In the genomic region with DNA sequence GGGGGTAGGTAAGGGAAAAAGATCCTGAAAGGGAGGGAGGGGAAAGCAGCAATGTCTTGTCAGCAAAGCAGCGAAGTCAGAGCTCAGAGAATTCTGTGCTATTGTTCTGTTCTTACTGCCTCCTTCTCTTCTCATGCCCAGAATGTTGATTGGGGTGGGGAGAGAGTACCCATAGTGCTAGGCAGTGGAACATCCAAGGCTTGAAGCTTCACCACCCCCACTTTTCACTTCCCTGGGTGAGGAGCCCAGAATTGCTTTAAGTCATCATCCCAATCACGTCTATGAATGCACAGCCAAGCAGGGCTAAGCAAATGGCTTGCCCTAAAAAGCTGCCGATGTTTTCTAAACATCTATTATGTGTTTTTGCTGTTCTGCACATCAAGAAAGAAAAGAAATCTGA, we compare ENCODE assay signal across 9 cellular contexts. TPM values are rescaled to one million over a fixed set of nuclear protein-coding genes. Genes with fewer than 3 reads are reported as not detected.
DNase-seq lines count a peak whose midpoint lies in the region; ATAC-seq, FAIRE-seq and TF ChIP-seq lines count a peak whose summit lies in the region.
"Had no signal": no experiment of that assay in that cellular context is flagged by ENCODE, and none has a peak within 500 bp of the region (broad histone marks: within the 10 kb centered on the region; RNA-seq: fewer than 3 reads in every experiment).

No MANE protein-coding gene starts in this region.

- H3K79me2 ChIP-seq in HCT116 (ENCODE audit: insufficient read depth, low read length): peaks cover 100% of the 10 kb centered on the region

- peaks cover 15% of the 10 kb centered on the region; the same call in 1 of the 2 replicates for H4K20me1 ChIP-seq in HCT116 (ENCODE audit: insufficient read depth)

- RAD21 ChIA-PET in HCT116 (lab: Charles Lee; ENCODE audit: low non-redundant PET in 1 of 2, low total read pairs in 2 of 2, uncharacterized antibody in 2 of 2, unreplicated experiment in 2 of 2): no interaction called here

- no TSS peak for BruUV-seq in HCT116 (replicated peaks; lab: Mats Ljungman, UMichigan)

- H2AFZ ChIP-seq in HCT116 (ENCODE audit: low read depth, low read length, poor library complexity, severe bottlenecking): no peak overlapping the region

- peak overlapping the region; percentile 44 for H3K4me2 ChIP-seq in HCT116 (ENCODE audit: low read length)

- DNase-seq in HCT116 (ENCODE audit: low read depth, low spot score): no peak
- no peak for DNase-seq in heart right ventricle
- DNase-seq in putamen (ENCODE audit: low spot score): peak; percentile 73
- no peak for DNase-seq in GM12891 (ENCODE audit: insufficient read length, low spot score)
- DNase-seq in retina: no peak
- DNase-seq in stimulated activated naive B cell treated with anti-CD40 and anti-IgM and Interleukin-4, amounts not matched to agents 10 μg/mL and 1 μg/mL and 100 μg/mL, for 72 hours: no peak

- POLR2A ChIA-PET in HCT116 (lab: Charles Lee): no interaction called here

- TF ChIP-seq CTCF in HCT116 (IDR thresholded peaks at IDR 0.05 in 2 of 3, conservative IDR thresholded peaks at IDR 0.05 in 1 of 3; ENCODE audit: borderline replicate concordance in 1 of 3, insufficient read depth in 1 of 3, low read depth in 2 of 3, low read length in 2 of 3): no peak
- TF ChIP-seq CTCF in heart right ventricle (IDR thresholded peaks at IDR 0.05): no peak

- H3K4me1 ChIP-seq in HCT116 (ENCODE audit: control insufficient read depth in 1 of 2, insufficient read depth in 2 of 2, low read length in 2 of 2) (peaks cover 3 to 49% of the 10 kb centered on the region in 2 experiments; a peak in 3 of 4 replicates), heart right ventricle (peaks cover 5 to 89% (median 64%) of the 10 kb centered on the region in 9 donors)

- no peak overlapping the region for H3K27ac Mint-ChIP-seq in stimulated activated naive B cell treated with anti-CD40 and anti-IgM and Interleukin-4, amounts not matched to agents 10 μg/mL and 1 μg/mL and 100 μg/mL, for 72 hours

- TF ChIP-seq RAD21 in HCT116 (IDR thresholded peaks at IDR 0.05; ENCODE audit: low read depth): no peak

- TF ChIP-seq POLR2A in HCT116 (IDR thresholded peaks at IDR 0.05; ENCODE audit: borderline replicate concordance, extremely low read depth, insufficient read depth, insufficient read length) (no peak), GM12891 (IDR thresholded peaks at IDR 0.05; ENCODE audit: low read depth, low read length) (no peak)

- peaks cover 9 to 14% of the 10 kb centered on the region in 2 donors for H3K36me3 Mint-ChIP-seq in stimulated activated naive B cell treated with anti-CD40 and anti-IgM and Interleukin-4, amounts not matched to agents 10 μg/mL and 1 μg/mL and 100 μg/mL, for 72 hours

- peak; percentile 32; the same call in 1 of the 2 replicates for ATAC-seq in HCT116
- peak in 5 of 8 donors; percentile 17 to 73 (median 38) for ATAC-seq in heart right ventricle
- no peak for ATAC-seq in stimulated activated naive B cell treated with anti-CD40 and anti-IgM and Interleukin-4, amounts not matched to agents 10 μg/mL and 1 μg/mL and 100 μg/mL, for 72 hours (replicated peaks)
- no peak for ATAC-seq in HG02759 (IDR thresholded peaks at IDR 0.05; ENCODE audit: unreplicated experiment)

- no peaks in the 10 kb centered on the region for H3K9me3 Mint-ChIP-seq in stimulated activated naive B cell treated with anti-CD40 and anti-IgM and Interleukin-4, amounts not matched to agents 10 μg/mL and 1 μg/mL and 100 μg/mL, for 72 hours
- H3K9me3 Mint-ChIP-seq: IgD-negative memory B cell had no signal

- H3K9me3 ChIP-seq in HCT116 (ENCODE audit: control insufficient read depth in 1 of 2, insufficient read depth in 1 of 2, low read depth in 1 of 2, low read length in 2 of 2) (no peaks in the 10 kb centered on the region), heart right ventricle (no peaks in the 10 kb centered on the region)

- H3K27me3 ChIP-seq in HCT116 (ENCODE audit: insufficient read depth, low read length): no peaks in the 10 kb centered on the region
- H3K27me3 ChIP-seq in heart right ventricle: no peaks in the 10 kb centered on the region

- no peak overlapping the region for H3K4me3 Mint-ChIP-seq in stimulated activated naive B cell treated with anti-CD40 and anti-IgM and Interleukin-4, amounts not matched to agents 10 μg/mL and 1 μg/mL and 100 μg/mL, for 72 hours

- H3K4me1 Mint-ChIP-seq in stimulated activated naive B cell treated with anti-CD40 and anti-IgM and Interleukin-4, amounts not matched to agents 10 μg/mL and 1 μg/mL and 100 μg/mL, for 72 hours: peaks cover 31 to 80% of the 10 kb centered on the region in 2 donors

- no peaks in the 10 kb centered on the region for H3K9me2 ChIP-seq in HCT116 (ENCODE audit: insufficient read depth)

- WGBS in heart right ventricle, 2 donors: 68 to 72% methylated on average over 3 of the region's 3 CpGs

- intact Hi-C loops in HCT116 (cut with micrococcal nuclease) (no loop called here), heart right ventricle (cut with DNase I) (no loop called here)

- H3K27ac ChIP-seq in HCT116 (ENCODE audit: low read depth, low read length) (no peak overlapping the region), angular gyrus (ENCODE audit: low read depth, low read length) (peak overlapping the region; percentile 65), heart right ventricle (peak overlapping the region in 9 of 10 donors; percentile 5 to 83 (median 28))

- no peaks in the 10 kb centered on the region for H3K36me3 ChIP-seq in HCT116 (ENCODE audit: control insufficient read depth in 1 of 2, insufficient read depth in 2 of 2, low read length in 2 of 2)
- no peaks in the 10 kb centered on the region for H3K36me3 ChIP-seq in heart right ventricle

- H3K9ac ChIP-seq in HCT116 (ENCODE audit: low read length): peak overlapping the region; percentile 18; the same call in 1 of the 2 replicates

- no peak for FAIRE-seq in GM12891 (lab: Jason Lieb, UNC)

- CTCF ChIA-PET in HCT116 (lab: Charles Lee): no interaction called here

- H3K4me3 ChIP-seq in HCT116 (replicated peaks in 1 of 2; ENCODE audit: low read depth in 1 of 2, low read length in 2 of 2): no peak overlapping the region
- H3K4me3 ChIP-seq in heart right ventricle: no peak overlapping the region

- H3K27me3 Mint-ChIP-seq in stimulated activated naive B cell treated with anti-CD40 and anti-IgM and Interleukin-4, amounts not matched to agents 10 μg/mL and 1 μg/mL and 100 μg/mL, for 72 hours: no peaks in the 10 kb centered on the region
- H3K27me3 Mint-ChIP-seq: IgD-negative memory B cell had no signal

TF ChIP-seq in HCT116, 20 proteins besides CTCF, POLR2A, EP300 and RAD21 (continues in another document):
- TF ChIP-seq YY1 (IDR thresholded peaks at IDR 0.05; ENCODE audit: extremely low read depth, insufficient replicate concordance, low read depth, low read length) (no peak), FOSL1 (IDR thresholded peaks at IDR 0.05; ENCODE audit: low read depth) (no peak), SIN3A (IDR thresholded peaks at IDR 0.05; ENCODE audit: low read depth) (no peak), JUND (IDR thresholded peaks at IDR 0.05) (no peak), TCF7L2 (IDR thresholded peaks at IDR 0.05; ENCODE audit: borderline replicate concordance, extremely low read depth, insufficient read depth, insufficient read length) (no peak), SRF (IDR thresholded peaks at IDR 0.05; ENCODE audit: low read depth) (no peak), EGR1 (IDR thresholded peaks at IDR 0.05; ENCODE audit: low read depth) (no peak)
- TF ChIP-seq, protein P1, sequence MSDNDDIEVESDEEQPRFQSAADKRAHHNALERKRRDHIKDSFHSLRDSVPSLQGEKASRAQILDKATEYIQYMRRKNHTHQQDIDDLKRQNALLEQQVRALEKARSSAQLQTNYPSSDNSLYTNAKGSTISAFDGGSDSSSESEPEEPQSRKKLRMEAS (IDR thresholded peaks at IDR 0.05): no peak

TF ChIP-seq in GM12891, 5 proteins besides CTCF, POLR2A, EP300 and RAD21:
- TF ChIP-seq PAX5 (IDR thresholded peaks at IDR 0.05; ENCODE audit: insufficient read depth, low read length, severe bottlenecking): no peak
- TF ChIP-seq POU2F2 (IDR thresholded peaks at IDR 0.05; ENCODE audit: low read depth, low read length): no peak
- no peak for TF ChIP-seq POLR2AphosphoS5 (IDR thresholded peaks at IDR 0.05; ENCODE audit: low read depth, low read length)
- no peak for TF ChIP-seq SPI1 (IDR thresholded peaks at IDR 0.05; ENCODE audit: low read depth, low read length)
- no peak for TF ChIP-seq TAF1 (IDR thresholded peaks at IDR 0.05; ENCODE audit: low read depth, low read length)
TF ChIP-seq in GM12891: peak in this region for 0.

RNA-seq across cellular contexts. Expression of a gene that starts 16.5 kb away (rescaled TPM):
- total RNA-seq in HCT116 (2021; ENCODE audit: unreplicated experiment) (52.7 TPM), heart right ventricle (10 to 100 TPM; 30.2 to 43.9 (median 39.4) TPM)
- 33.6 and 41.1 TPM in 2 replicates for polyA plus RNA-seq in HCT116 (2012)
- 10 to 100 TPM; 34.0 to 43.2 TPM for polyA plus RNA-seq in heart right ventricle
- polyA plus RNA-seq in GM12891 (2012; ENCODE audit: low read depth, missing spikeins): 28.3 TPM

RNA-seq across cellular contexts. Expression of a gene that starts 56.9 kb away (rescaled TPM):
- total RNA-seq in HCT116 (2021; ENCODE audit: unreplicated experiment): 47.4 TPM
- polyA plus RNA-seq in HCT116 (2012): 22.7 and 28.4 TPM in 2 replicates
- total RNA-seq in heart right ventricle: 10 to 100 TPM in 2 of 10 donors, 1 to 10 TPM in 8; 2.6 to 13.9 (median 5.2) TPM
- 10 to 100 TPM; 10.3 to 20.8 TPM for polyA plus RNA-seq in heart right ventricle
- polyA plus RNA-seq in GM12891 (2012; ENCODE audit: low read depth, missing spikeins): 127 TPM

Comparison
In these comparisons a context has a peak if more than half of its experiments do, and no peak if none do; other contexts are left out.
1. ATAC-seq: peak in HCT116 (single experiment) and heart right ventricle (5 of 8); none in stimulated activated naive B cell treated with anti-CD40 and anti-IgM and Interleukin-4, amounts not matched to agents 10 μg/mL and 1 μg/mL and 100 μg/mL, for 72 hours (0 of 2) and HG02759 (single experiment).